19 cellular contexts compared by ENCODE assay signal in genomic region chr16:82091225-82091624, GRCh38. TPM values are rescaled to one million over a fixed set of nuclear protein-coding genes. Genes with fewer than 3 reads are reported as not detected.
A peak's percentile ranks its signal among the peaks of the same experiment; 100 is the strongest.
DNase-seq lines count a peak whose midpoint lies in the region; ATAC-seq and TF ChIP-seq lines count a peak whose summit lies in the region.
"Had no signal": no experiment of that assay in that cellular context is flagged by ENCODE, and none has a peak within 500 bp of the region (broad histone marks: within the 10 kb centered on the region; RNA-seq: fewer than 3 reads in every experiment).

No MANE protein-coding gene starts in this region.

- no peak for ATAC-seq in natural killer cell treated with Interleukin-12 subunit alpha and Interleukin-12 subunit beta and Interleukin-15 and Interleukin-18, amount 100 ng/mL, for 72 hours
- ATAC-seq: effector memory CD8-positive, alpha-beta T cell; right cardiac atrium had no signal

- peaks cover 12 to 13% of the 10 kb centered on the region in 2 donors for H3K27me3 Mint-ChIP-seq in natural killer cell treated with Interleukin-12 subunit alpha and Interleukin-12 subunit beta and Interleukin-15 and Interleukin-18, amount 100 ng/mL, for 72 hours
- H3K27me3 Mint-ChIP-seq: CD4-positive, CD25-positive, alpha-beta regulatory T cell had no signal

- peaks cover 5 to 11% of the 10 kb centered on the region in 2 donors for H3K4me1 Mint-ChIP-seq in natural killer cell treated with Interleukin-12 subunit alpha and Interleukin-12 subunit beta and Interleukin-15 and Interleukin-18, amount 100 ng/mL, for 72 hours (ENCODE audit: low read depth in 2 of 2)

- H3K4me3 ChIP-seq in fibroblast of the aortic adventitia (ENCODE audit: low read depth, low read length) (no peak overlapping the region), skeletal muscle cell (ENCODE audit: low read depth, low read length) (no peak overlapping the region)
- H3K4me3 ChIP-seq: PC-9 had no signal

- no peak overlapping the region for H3K4me3 Mint-ChIP-seq in natural killer cell treated with Interleukin-12 subunit alpha and Interleukin-12 subunit beta and Interleukin-15 and Interleukin-18, amount 100 ng/mL, for 72 hours
- H3K4me3 Mint-ChIP-seq: CD4-positive, CD25-positive, alpha-beta regulatory T cell; effector memory CD8-positive, alpha-beta T cell; memory B cell had no signal

- no peaks in the 10 kb centered on the region for H3K36me3 Mint-ChIP-seq in natural killer cell treated with Interleukin-12 subunit alpha and Interleukin-12 subunit beta and Interleukin-15 and Interleukin-18, amount 100 ng/mL, for 72 hours
- H3K36me3 Mint-ChIP-seq: CD4-positive, CD25-positive, alpha-beta regulatory T cell; memory B cell had no signal

- H3K27ac Mint-ChIP-seq in natural killer cell treated with Interleukin-12 subunit alpha and Interleukin-12 subunit beta and Interleukin-15 and Interleukin-18, amount 100 ng/mL, for 72 hours, result no peak overlapping the region
- H3K27ac Mint-ChIP-seq: CD4-positive, CD25-positive, alpha-beta regulatory T cell; effector memory CD8-positive, alpha-beta T cell; memory B cell had no signal

- H3K9me3 Mint-ChIP-seq in natural killer cell treated with Interleukin-12 subunit alpha and Interleukin-12 subunit beta and Interleukin-15 and Interleukin-18, amount 100 ng/mL, for 72 hours, result no peaks in the 10 kb centered on the region
- H3K9me3 Mint-ChIP-seq: CD4-positive, CD25-positive, alpha-beta regulatory T cell; effector memory CD8-positive, alpha-beta T cell; memory B cell had no signal

- no peak for TF ChIP-seq CTCF in fibroblast of the aortic adventitia (IDR thresholded peaks at IDR 0.05; ENCODE audit: insufficient read depth, low read length)

- DNase-seq in EL (peak; percentile 49), amniotic epithelial cell (ENCODE audit: low read depth) (peak; percentile 61), fibroblast of the aortic adventitia (ENCODE audit: low read depth) (peak; percentile 43), skeletal muscle cell (ENCODE audit: low read depth) (peak; percentile 36), NCI-H2081 treated with DMSO at 0.1 percent for 48 hours (lab: John Stamatoyannopoulos, UW) (no peak), cortex of kidney (lab: John Stamatoyannopoulos, UW) (no peak)
- DNase-seq in natural killer cell treated with Interleukin-12 subunit alpha and Interleukin-12 subunit beta and Interleukin-15 and Interleukin-18, amount 100 ng/mL, for 72 hours (ENCODE audit: low spot score), result no peak
- DNase-seq: activated CD4-positive, alpha-beta T cell treated with anti-CD3 and anti-CD28 coated beads for 4 hours; activated CD8-positive, alpha-beta memory T cell treated with anti-CD3 and anti-CD28 coated beads, Interleukin-2, amount 50 U/mL, for 48 hours; activated naive CD4-positive, alpha-beta T cell; CD4-positive, CD25-positive, alpha-beta regulatory T cell; effector memory CD8-positive, alpha-beta T cell; NCI-H526 treated with DMSO at 0.1 percent for 48 hours; PC-9; right cardiac atrium; SK-N-SH; stimulated activated CD4-positive, alpha-beta T cell treated with anti-CD3 and anti-CD28 coated beads, Interleukin-2, amount 100 ng/mL, for 24 hours had no signal

RNA-seq across cellular contexts. Expression of gene HSD17B2, which starts 56.2 kb away (rescaled TPM):
- 0.09 TPM in 1 of 2 replicates, not detected in the other for total RNA-seq in fibroblast of the aortic adventitia (ENCODE audit: low replicate concordance)
- not detected for total RNA-seq in natural killer cell treated with Interleukin-12 subunit alpha and Interleukin-12 subunit beta and Interleukin-15 and Interleukin-18, amount 100 ng/mL, for 72 hours
- total RNA-seq: CD4-positive, CD25-positive, alpha-beta regulatory T cell; PC-9; right cardiac atrium; subcutaneous adipose tissue had no signal

Comparison
In these comparisons a context has a peak if more than half of its experiments do, and no peak if none do; other contexts are left out.
1. DNase-seq: peak in EL (single experiment), amniotic epithelial cell (single experiment), fibroblast of the aortic adventitia (single experiment) and skeletal muscle cell (single experiment); none in NCI-H2081 treated with DMSO at 0.1 percent for 48 hours (single experiment), natural killer cell treated with Interleukin-12 subunit alpha and Interleukin-12 subunit beta and Interleukin-15 and Interleukin-18, amount 100 ng/mL, for 72 hours (single experiment) and cortex of kidney (single experiment).